30 cellular contexts compared by ENCODE assay signal in genomic region chr10:13721486-13721885, GRCh38.
"Had no signal": no experiment of that assay in that cellular context is flagged by ENCODE, and none has a peak within 500 bp of the region (broad histone marks: within the 10 kb centered on the region; RNA-seq: fewer than 3 reads in every experiment).

No MANE protein-coding gene starts in this region.

- H3K27me3 ChIP-seq: brain microvascular endothelial cell, dorsolateral prefrontal cortex, esophagus muscularis mucosa, foreskin keratinocyte, gastrocnemius medialis, heart left ventricle had no signal

- H3K4me3 Mint-ChIP-seq: activated CD4-positive, alpha-beta memory T cell treated with anti-CD3 and anti-CD28 coated beads for 36 hours; activated CD4-positive, alpha-beta T cell treated with anti-CD3 and anti-CD28 coated beads for 36 hours; activated CD4-positive, alpha-beta T cell treated with anti-CD3 and anti-CD28 coated beads, Interleukin-2, amount 10 ng/mL, durations not matched to agents 24 days and 14 days; activated naive CD8-positive, alpha-beta T cell; activated T-cell treated with anti-CD3 and anti-CD28 coated beads, Interleukin-2, amount 50 U/mL, for 4 hours; activated T-helper 17 cell treated with anti-CD3 and anti-CD28 coated beads, Interleukin-2, amount 50 U/mL, for 72 hours; central memory CD8-positive, alpha-beta T cell; dendritic cell treated with granulocyte-macrophage colony-stimulating factor and Interleukin-4, amounts not matched to agents 40 ng/mL and 50 ng/mL, for 4 days; endodermal cell had no signal

- H3K36me3 Mint-ChIP-seq: activated CD4-positive, alpha-beta memory T cell treated with anti-CD3 and anti-CD28 coated beads for 36 hours had no signal

- H3K36me3 ChIP-seq: gastrocnemius medialis had no signal

- H3K9me3 Mint-ChIP-seq: activated CD4-positive, alpha-beta memory T cell treated with anti-CD3 and anti-CD28 coated beads for 36 hours; central memory CD8-positive, alpha-beta T cell; dendritic cell treated with granulocyte-macrophage colony-stimulating factor and Interleukin-4, amounts not matched to agents 40 ng/mL and 50 ng/mL, for 4 days; endodermal cell had no signal

- H3K27ac Mint-ChIP-seq: activated CD4-positive, alpha-beta memory T cell treated with anti-CD3 and anti-CD28 coated beads for 36 hours; activated CD4-positive, alpha-beta T cell treated with anti-CD3 and anti-CD28 coated beads for 36 hours; activated CD4-positive, alpha-beta T cell treated with anti-CD3 and anti-CD28 coated beads, Interleukin-2, amount 10 ng/mL, durations not matched to agents 24 days and 14 days; activated naive CD8-positive, alpha-beta T cell; activated T-helper 17 cell treated with anti-CD3 and anti-CD28 coated beads, Interleukin-2, amount 50 U/mL, for 72 hours; dendritic cell treated with granulocyte-macrophage colony-stimulating factor and Interleukin-4, amounts not matched to agents 40 ng/mL and 50 ng/mL, for 4 days; endodermal cell had no signal

- ATAC-seq: activated CD4-positive, alpha-beta T cell treated with anti-CD3 and anti-CD28 coated beads for 36 hours; activated T-cell treated with anti-CD3 and anti-CD28 coated beads, Interleukin-2, amount 50 U/mL, for 4 hours; activated T-helper 17 cell treated with anti-CD3 and anti-CD28 coated beads, Interleukin-2, amount 50 U/mL, for 72 hours; foreskin keratinocyte; gastrocnemius medialis; heart left ventricle had no signal

- H3K27me3 Mint-ChIP-seq: activated CD4-positive, alpha-beta memory T cell treated with anti-CD3 and anti-CD28 coated beads for 36 hours; central memory CD8-positive, alpha-beta T cell had no signal

- H3K27ac ChIP-seq: brain microvascular endothelial cell, coronary artery, esophagus muscularis mucosa, foreskin keratinocyte, gastrocnemius medialis, heart left ventricle had no signal

- H3K4me3 ChIP-seq: coronary artery, dorsolateral prefrontal cortex, esophagus muscularis mucosa, gastrocnemius medialis, heart left ventricle had no signal

- H3K9me3 ChIP-seq: esophagus muscularis mucosa, gastrocnemius medialis, heart left ventricle had no signal

- H3K4me1 Mint-ChIP-seq: activated T-helper 17 cell treated with anti-CD3 and anti-CD28 coated beads, Interleukin-2, amount 50 U/mL, for 72 hours; central memory CD8-positive, alpha-beta T cell had no signal

- DNase-seq: activated CD4-positive, alpha-beta memory T cell treated with anti-CD3 and anti-CD28 coated beads for 36 hours; activated CD4-positive, alpha-beta T cell treated with anti-CD3 and anti-CD28 coated beads for 36 hours; activated CD4-positive, alpha-beta T cell treated with anti-CD3 and anti-CD28 coated beads, Interleukin-2, amount 10 ng/mL, durations not matched to agents 24 days and 14 days; activated CD4-positive, CD25-positive, alpha-beta regulatory T cell; activated CD4-positive, CD25-positive, alpha-beta regulatory T cell treated with anti-CD3 and anti-CD28 coated beads, Interleukin-2, amount 50 U/mL, for 72 hours; activated CD8-positive, alpha-beta memory T cell treated with anti-CD3 and anti-CD28 coated beads, Interleukin-2, amount 50 U/mL, for 48 hours; activated effector memory CD4-positive, alpha-beta T cell treated with Interleukin-2 at 50 U/mL for 16 hours; activated gamma-delta T cell treated with Interleukin-2 at 50 U/mL for 16 hours; activated naive CD4-positive, alpha-beta T cell treated with anti-CD3 and anti-CD28 coated beads, Interleukin-2, amount 50 U/mL, for 16 hours; activated naive CD4-positive, alpha-beta T cell treated with Interleukin-2 at 50 U/mL for 16 hours; activated T-cell treated with anti-CD3 and anti-CD28 coated beads for 4 hours; activated T-cell treated with anti-CD3 and anti-CD28 coated beads, Interleukin-2, amount 50 U/mL, for 4 hours; amniotic stem cell; anterior cingulate cortex; brain microvascular endothelial cell; dorsolateral prefrontal cortex; effector memory CD4-positive, alpha-beta T cell; endodermal cell; erythroblast; foreskin keratinocyte; gastrocnemius medialis; glutamatergic neuron; heart left ventricle; T-helper 2 cell had no signal
